In the genomic region with DNA sequence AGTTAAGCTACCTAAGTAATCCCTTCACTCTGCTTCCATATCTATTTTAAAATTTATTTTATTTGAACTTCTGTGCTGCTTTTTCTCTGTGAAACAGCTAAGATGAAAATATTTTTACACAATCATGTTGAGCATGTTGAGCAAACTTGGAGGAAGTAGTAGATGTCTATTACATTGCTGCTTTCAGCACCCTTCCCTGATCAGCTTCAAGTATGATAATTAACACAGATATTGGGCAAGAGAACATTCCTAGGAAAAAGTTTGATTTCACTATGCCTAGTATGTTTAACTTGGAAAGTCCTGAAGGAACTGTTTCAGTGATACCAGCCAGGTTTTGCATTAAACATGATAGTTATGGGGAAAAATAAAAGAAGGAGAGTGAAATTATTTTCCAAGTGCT, we compare ENCODE assay signal across 29 cellular contexts.
"Had no signal": no experiment of that assay in that cellular context is flagged by ENCODE, and none has a peak within 500 bp of the region (broad histone marks: within the 10 kb centered on the region; RNA-seq: fewer than 3 reads in every experiment).

No MANE protein-coding gene starts in this region.

- H3K4me3 ChIP-seq: gastrocnemius medialis, heart left ventricle, lung, mucosa of descending colon, right lobe of liver, tibial nerve had no signal

- ATAC-seq: activated CD4-positive, CD25-positive, alpha-beta regulatory T cell treated with anti-CD3 and anti-CD28 coated beads, Interleukin-2, amount 50 U/mL, for 24 hours; gastrocnemius medialis; heart left ventricle; left lobe of liver; mucosa of descending colon; natural killer cell treated with Interleukin-12 subunit alpha and Interleukin-12 subunit beta and Interleukin-15 and Interleukin-18, amount 100 ng/mL, for 72 hours; stimulated activated naive B cell treated with anti-CD40 and anti-IgM and Interleukin-4, amounts not matched to agents 10 μg/mL and 1 μg/mL and 100 μg/mL, for 72 hours had no signal

- H3K27ac ChIP-seq: gastrocnemius medialis, heart left ventricle, right lobe of liver, VCaP had no signal

- DNase-seq: activated CD4-positive, alpha-beta T cell treated with anti-CD3 and anti-CD28 coated beads for 48 hours; activated CD4-positive, alpha-beta T cell treated with anti-CD3 and anti-CD28 coated beads, Interleukin-2, amount 50 U/mL, for 48 hours; activated CD8-positive, alpha-beta memory T cell treated with anti-CD3 and anti-CD28 coated beads for 24 hours; activated effector memory CD4-positive, alpha-beta T cell treated with anti-CD3 and anti-CD28 coated beads, Interleukin-2, amount 50 U/mL, for 16 hours; activated naive CD4-positive, alpha-beta T cell treated with anti-CD3 and anti-CD28 coated beads for 36 hours; activated naive CD8-positive, alpha-beta T cell treated with anti-CD3 and anti-CD28 coated beads for 36 hours; activated T-cell treated with anti-CD3 and anti-CD28 coated beads, Interleukin-2, amount 50 U/mL, for 1 hour; central memory CD4-positive, alpha-beta T cell; endodermal cell; gastrocnemius medialis; heart left ventricle; hypothalamus; immature natural killer cell; kidney; mucosa of descending colon; posterior cingulate gyrus; right lobe of liver; SK-N-SH; stimulated activated CD4-positive, alpha-beta T cell treated with anti-CD3 and anti-CD28 coated beads, Interleukin-15, amount 100 ng/mL, for 24 hours; stimulated activated CD4-positive, alpha-beta T cell treated with anti-CD3 and anti-CD28 coated beads, Interleukin-2, amount 100 ng/mL, for 24 hours; stimulated activated naive B cell treated with anti-CD40 and anti-IgM and Interleukin-4, amounts not matched to agents 10 μg/mL and 1 μg/mL and 100 μg/mL, for 72 hours; SW 1271; T-helper 9 cell had no signal

- H3K4me1 ChIP-seq: right lobe of liver had no signal

- H3K27me3 ChIP-seq: gastrocnemius medialis, heart left ventricle, right lobe of liver, tibial nerve had no signal

- H3K36me3 ChIP-seq: gastrocnemius medialis, heart left ventricle, right lobe of liver, tibial nerve had no signal

- H3K9me3 ChIP-seq: gastrocnemius medialis, heart left ventricle, mucosa of descending colon, right lobe of liver, SK-N-SH, tibial nerve had no signal
